Comparison of ENCODE assay signal across 19 cellular contexts in genomic region chr2:40540026-40540425, GRCh38.
A peak's percentile ranks its signal among the peaks of the same experiment; 100 is the strongest.
DNase-seq lines count a peak whose midpoint lies in the region; ATAC-seq, FAIRE-seq and TF ChIP-seq lines count a peak whose summit lies in the region.
"Had no signal": no experiment of that assay in that cellular context is flagged by ENCODE, and none has a peak within 500 bp of the region (broad histone marks: within the 10 kb centered on the region; RNA-seq: fewer than 3 reads in every experiment).

No MANE protein-coding gene starts in this region.

- CTCF ChIA-PET in activated CD8-positive, alpha-beta T cell treated with anti-CD3 and anti-CD28 coated beads, Interleukin-2, amount 10 ng/mL, durations not matched to agents 7 days and 5 days (lab: Charles Lee), result no interaction called here

- H3K4me1 ChIP-seq in left ventricle myocardium inferior, result peaks cover 20% of the 10 kb centered on the region
- H3K4me1 ChIP-seq in small intestine (ENCODE audit: control insufficient read depth in 2 of 2, insufficient read depth in 1 of 2, low read depth in 1 of 2, low read length in 1 of 2), result peaks cover 3 to 4% of the 10 kb centered on the region in 2 donors

- H3K9me3 ChIP-seq in left ventricle myocardium inferior (replicated peaks) (no peaks in the 10 kb centered on the region), small intestine (ENCODE audit: control insufficient read depth, low read depth) (no peaks in the 10 kb centered on the region)
- H3K9me3 ChIP-seq: HAP-1, SK-N-SH had no signal

- WGBS in small intestine, 3 donors, result 19 to 71% (median 31%) methylated on average over 3 of the region's 3 CpGs

- no peak overlapping the region for H3K27ac Mint-ChIP-seq in activated CD8-positive, alpha-beta T cell treated with anti-CD3 and anti-CD28 coated beads, Interleukin-2, amount 10 ng/mL, durations not matched to agents 7 days and 5 days
- H3K27ac Mint-ChIP-seq: CD14-positive monocyte, T-cell had no signal

- no peak for TF ChIP-seq CTCF in left ventricle myocardium inferior (IDR thresholded peaks at IDR 0.05; ENCODE audit: borderline replicate concordance)

- no peaks in the 10 kb centered on the region for H3K36me3 Mint-ChIP-seq in activated CD8-positive, alpha-beta T cell treated with anti-CD3 and anti-CD28 coated beads, Interleukin-2, amount 10 ng/mL, durations not matched to agents 7 days and 5 days (ENCODE audit: low read depth)
- H3K36me3 Mint-ChIP-seq: T-cell had no signal

- H3K27me3 ChIP-seq in left ventricle myocardium inferior (ENCODE audit: low read depth), result no peaks in the 10 kb centered on the region
- H3K27me3 ChIP-seq in small intestine (ENCODE audit: control insufficient read depth in 2 of 2, insufficient read depth in 2 of 2, low read length in 2 of 2), result no peaks in the 10 kb centered on the region

- H3K36me3 ChIP-seq in left ventricle myocardium inferior, result no peaks in the 10 kb centered on the region
- no peaks in the 10 kb centered on the region for H3K36me3 ChIP-seq in small intestine (ENCODE audit: control insufficient read depth in 2 of 2, insufficient read depth in 2 of 2, low read length in 2 of 2)
- H3K36me3 ChIP-seq: HAP-1 had no signal

- H3K27ac ChIP-seq in left ventricle myocardium inferior (replicated peaks), result no peak overlapping the region
- H3K27ac ChIP-seq in small intestine (ENCODE audit: low read depth in 1 of 2, low read length in 1 of 2), result peak overlapping the region in 1 of 2 donors; percentile 48
- H3K27ac ChIP-seq: 22Rv1 had no signal

- intact Hi-C loops in left ventricle myocardium superior (cut with micrococcal nuclease) (no loop called here), left ventricle myocardium inferior (cut with micrococcal nuclease) (no loop called here)

- POLR2A ChIA-PET in activated CD8-positive, alpha-beta T cell treated with anti-CD3 and anti-CD28 coated beads, Interleukin-2, amount 10 ng/mL, durations not matched to agents 7 days and 5 days (lab: Charles Lee), result no interaction called here

- H3K4me3 Mint-ChIP-seq in activated CD8-positive, alpha-beta T cell treated with anti-CD3 and anti-CD28 coated beads, Interleukin-2, amount 10 ng/mL, durations not matched to agents 7 days and 5 days, result no peak overlapping the region
- H3K4me3 Mint-ChIP-seq: CD14-positive monocyte, T-cell had no signal

- H3K4me3 ChIP-seq in left ventricle myocardium inferior (no peak overlapping the region), small intestine (ENCODE audit: low read depth in 1 of 2, low read length in 2 of 2) (peak overlapping the region in 1 of 2 donors; percentile 27)
- H3K4me3 ChIP-seq: HAP-1 had no signal

- H3K9me3 Mint-ChIP-seq in activated CD8-positive, alpha-beta T cell treated with anti-CD3 and anti-CD28 coated beads, Interleukin-2, amount 10 ng/mL, durations not matched to agents 7 days and 5 days (ENCODE audit: insufficient read depth), result no peaks in the 10 kb centered on the region
- H3K9me3 Mint-ChIP-seq: CD14-positive monocyte had no signal

- ATAC-seq in left ventricle myocardium superior, result peak; percentile 17
- no peak for ATAC-seq in activated CD8-positive, alpha-beta T cell treated with anti-CD3 and anti-CD28 coated beads, Interleukin-2, amount 10 ng/mL, durations not matched to agents 7 days and 5 days
- ATAC-seq: Panc1, T-cell had no signal

- no peaks in the 10 kb centered on the region for H3K4me1 Mint-ChIP-seq in activated CD8-positive, alpha-beta T cell treated with anti-CD3 and anti-CD28 coated beads, Interleukin-2, amount 10 ng/mL, durations not matched to agents 7 days and 5 days (ENCODE audit: low read depth)
- H3K4me1 Mint-ChIP-seq: CD14-positive monocyte, T-cell had no signal

- H3K27me3 Mint-ChIP-seq in activated CD8-positive, alpha-beta T cell treated with anti-CD3 and anti-CD28 coated beads, Interleukin-2, amount 10 ng/mL, durations not matched to agents 7 days and 5 days (ENCODE audit: low read depth), result no peaks in the 10 kb centered on the region
- H3K27me3 Mint-ChIP-seq: T-cell had no signal

- DNase-seq in DMS153 (lab: John Stamatoyannopoulos, UW) (peak; percentile 1), DMS153 treated with DMSO at 0.1 percent for 48 hours (lab: John Stamatoyannopoulos, UW; ENCODE audit: unreplicated experiment) (no peak), left ventricle myocardium superior (no peak), left ventricle myocardium inferior (no peak), NCI-H748 (lab: John Stamatoyannopoulos, UW; ENCODE audit: unreplicated experiment) (peak; percentile 58), small intestine (peak; percentile 85), glomerular visceral epithelial cell (ENCODE audit: extremely low spot score) (no peak)
- no peak for DNase-seq in activated CD8-positive, alpha-beta T cell treated with anti-CD3 and anti-CD28 coated beads, Interleukin-2, amount 10 ng/mL, durations not matched to agents 7 days and 5 days
- DNase-seq: AML-193, GDM1, MM.1S, NCI-H2227 treated with DMSO at 0.1 percent for 48 hours, NCI-H524 treated with DMSO at 0.1 percent for 48 hours, SK-N-SH, T-cell had no signal

- FAIRE-seq in small intestine (lab: Jason Lieb, UNC), result no peak

Comparison
In these comparisons a context has a peak if more than half of its experiments do, and no peak if none do; other contexts are left out.
1. DNase-seq: peak in DMS153 (single experiment), NCI-H748 (single experiment) and small intestine (single experiment); none in DMS153 treated with DMSO at 0.1 percent for 48 hours (single experiment), left ventricle myocardium superior (single experiment), left ventricle myocardium inferior (single experiment), activated CD8-positive, alpha-beta T cell treated with anti-CD3 and anti-CD28 coated beads, Interleukin-2, amount 10 ng/mL, durations not matched to agents 7 days and 5 days (single experiment) and glomerular visceral epithelial cell (single experiment).